In the genomic region with DNA sequence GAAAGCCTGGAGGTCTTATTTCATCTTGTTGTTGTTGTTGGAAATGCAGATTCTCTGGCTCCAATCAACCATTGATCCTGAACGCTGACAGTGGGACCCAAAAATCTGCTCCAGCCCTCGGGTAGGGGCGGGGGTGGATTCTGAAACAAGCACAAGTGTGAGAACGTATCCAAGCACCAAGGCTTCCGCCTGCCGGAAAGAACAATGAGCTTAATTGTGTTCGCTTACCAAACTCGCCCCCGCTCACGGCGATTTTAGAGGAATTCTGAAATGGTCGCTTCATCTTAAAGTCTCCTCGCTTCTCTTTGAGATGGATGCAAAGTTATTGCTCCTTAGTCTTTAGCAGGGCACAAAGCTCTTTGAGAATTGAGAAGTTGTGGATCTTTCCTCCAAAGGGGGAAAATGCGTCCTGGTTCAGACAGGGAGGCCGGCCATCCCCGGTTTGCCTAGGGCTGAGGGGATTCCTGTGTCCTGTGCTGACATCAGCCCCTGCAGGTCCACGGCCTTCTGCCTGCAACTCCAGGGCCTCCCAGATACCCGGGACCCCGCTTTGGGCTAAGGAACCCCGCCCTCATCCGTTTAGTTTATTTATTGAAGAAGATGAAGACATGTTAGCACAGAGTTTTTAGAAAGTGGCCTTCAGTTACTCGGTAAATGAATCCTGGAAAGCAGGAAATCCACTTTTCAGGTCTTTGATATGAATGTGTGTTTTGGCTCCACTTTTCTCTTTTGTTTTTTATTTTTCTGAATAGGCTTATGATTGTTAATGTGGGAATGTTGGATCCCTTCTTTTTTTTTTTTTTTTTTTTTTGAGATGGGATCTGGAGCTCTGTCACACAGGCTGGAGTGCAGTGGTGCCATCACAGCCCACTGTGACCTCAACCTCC, we compare ENCODE assay signal across 12 cellular contexts.
DNase-seq lines count a peak whose midpoint lies in the region; ATAC-seq, FAIRE-seq and TF ChIP-seq lines count a peak whose summit lies in the region.
"Had no signal": no experiment of that assay in that cellular context is flagged by ENCODE, and none has a peak within 500 bp of the region (broad histone marks: within the 10 kb centered on the region; RNA-seq: fewer than 3 reads in every experiment).

No MANE protein-coding gene starts in this region.

- DNase-seq in K562 (ENCODE audit: extremely low read depth in 1 of 4, low spot score in 3 of 4) (no peak), left cardiac atrium (peak; percentile 58), pancreas (peak in 1 of 6 donors; percentile 13), ecto neural progenitor cell (ENCODE audit: low spot score) (no peak), germinal center (ENCODE audit: low spot score) (no peak)
- no peak for DNase-seq in naive thymus-derived CD4-positive, alpha-beta T cell
- DNase-seq in activated CD8-positive, alpha-beta memory T cell treated with anti-CD3 and anti-CD28 coated beads, Interleukin-2, amount 50 U/mL, for 48 hours = no peak
- DNase-seq: NCI-H446 treated with DMSO at 0.1 percent for 48 hours had no signal

- H3K27me3 Mint-ChIP-seq in naive thymus-derived CD4-positive, alpha-beta T cell = peaks cover 0 to 20% (median 0%) of the 10 kb centered on the region in 5 donors
- H3K27me3 Mint-ChIP-seq: activated naive CD4-positive, alpha-beta T cell treated with anti-CD3 and anti-CD28 coated beads, Interleukin-2, amount 50 U/mL, for 24 hours had no signal

- peaks cover 31 to 75% (median 68%) of the 10 kb centered on the region in 10 experiments for H3K4me1 ChIP-seq in BLaER1 treated with 17β-estradiol and CSF1 and Interleukin-3, amounts not matched to agents 10 nM and 100 nM
- H3K4me1 ChIP-seq in K562 (replicated peaks in 1 of 2; ENCODE audit: control insufficient read depth in 2 of 2, insufficient read depth in 2 of 2, low read length in 2 of 2) (peaks cover 32 to 45% of the 10 kb centered on the region in 2 experiments), pancreas (no peaks in the 10 kb centered on the region)
- peaks cover 0 to 6% of the 10 kb centered on the region in 2 donors for H3K4me1 ChIP-seq in naive thymus-derived CD4-positive, alpha-beta T cell (ENCODE audit: control insufficient read depth in 2 of 2, insufficient read depth in 2 of 2, low read length in 2 of 2)

- H3K27me3 ChIP-seq in BLaER1 treated with 17β-estradiol and CSF1 and Interleukin-3, amounts not matched to agents 10 nM and 100 nM = peaks cover 0 to 6% (median 0%) of the 10 kb centered on the region in 11 experiments; a peak in 1 of 22 replicates
- H3K27me3 ChIP-seq in K562 (ENCODE audit: control insufficient read depth in 2 of 2, insufficient read depth in 2 of 2, low read length in 2 of 2) (peaks cover 2 to 5% of the 10 kb centered on the region in 2 experiments; a peak in 3 of 5 replicates), pancreas (no peaks in the 10 kb centered on the region)
- H3K27me3 ChIP-seq in naive thymus-derived CD4-positive, alpha-beta T cell (ENCODE audit: control insufficient read depth in 2 of 2, insufficient read depth in 2 of 2, low read length in 2 of 2) = no peaks in the 10 kb centered on the region

- TF ChIP-seq EP300 in K562 (IDR thresholded peaks at IDR 0.05; ENCODE audit: low read length) = no peak

- H3K36me3 Mint-ChIP-seq in naive thymus-derived CD4-positive, alpha-beta T cell = peaks cover 0 to 14% (median 0%) of the 10 kb centered on the region in 5 donors

- ATAC-seq in K562 (no peak), left cardiac atrium (peak; percentile 24 to 39), pancreas (peak in 3 of 4 donors; percentile 53 to 69 (median 62))
- no peak for ATAC-seq in naive thymus-derived CD4-positive, alpha-beta T cell

- peak overlapping the region in 1 of 11 experiments; percentile 29; a peak in 1 of 22 replicates for H3K27ac ChIP-seq in BLaER1 treated with 17β-estradiol and CSF1 and Interleukin-3, amounts not matched to agents 10 nM and 100 nM
- no peak overlapping the region for H3K27ac ChIP-seq in K562 (ENCODE audit: extremely low read depth, low read depth, low read length)
- H3K27ac ChIP-seq in pancreas = peak overlapping the region in 2 of 4 donors; percentile 14 to 37
- no peak overlapping the region for H3K27ac ChIP-seq in naive thymus-derived CD4-positive, alpha-beta T cell (ENCODE audit: low read depth, low read length)

- peak overlapping the region; percentile 47 for H2AFZ ChIP-seq in K562 (ENCODE audit: low read depth, low read length)

- WGBS in K562 (ENCODE audit: insufficient coverage, low coverage, missing lambda C conversion rate) = 72% methylated on average over 22 of the region's 22 CpGs
- 26 to 40% methylated on average over 22 of the region's 22 CpGs for WGBS in pancreas, 2 donors

- FAIRE-seq in K562 (lab: Jason Lieb, UNC) (no peak), pancreas (lab: Jason Lieb, UNC) (no peak)
- FAIRE-seq: G401.6 had no signal

- H3K9me3 Mint-ChIP-seq in naive thymus-derived CD4-positive, alpha-beta T cell = peaks cover 0 to 5% (median 0%) of the 10 kb centered on the region in 11 donors
- H3K9me3 Mint-ChIP-seq: activated naive CD4-positive, alpha-beta T cell treated with anti-CD3 and anti-CD28 coated beads, Interleukin-2, amount 50 U/mL, for 24 hours; stimulated activated naive CD8-positive, alpha-beta T cell treated with anti-CD3 and anti-CD28 coated beads, Interleukin-15, Interleukin-2, amounts not matched to agents 100 ng/mL and 50 ng/mL, for 24 hours had no signal

- POLR2A ChIA-PET in K562 (lab: Yijun Ruan, JAX) = interaction anchor here (0.6 to 1.2 kb wide), 4 partner anchors 10 to 38 kb away, joined by 3 to 4 read pairs (median 4); no protein-coding TSS in a partner anchor
- POLR2A ChIA-PET in naive thymus-derived CD4-positive, alpha-beta T cell (lab: Charles Lee) = no interaction called here

- TF ChIP-seq CTCF in K562 (IDR thresholded peaks at IDR 0.05 in 2 of 3, conservative IDR thresholded peaks at IDR 0.05 in 1 of 3; ENCODE audit: insufficient read depth in 2 of 3, low read depth in 1 of 3, low read length in 3 of 3) (no peak), pancreas (IDR thresholded peaks at IDR 0.05) (no peak)

- intact Hi-C loops in K562 (cut with micrococcal nuclease) (no loop called here), left cardiac atrium (cut with DNase I) (no loop called here), pancreas (cut with DNase I) (no loop called here)
- intact Hi-C loops in naive thymus-derived CD4-positive, alpha-beta T cell (cut with micrococcal nuclease) = no loop called here

- peaks cover 0 to 8% (median 4%) of the 10 kb centered on the region in 7 donors for H3K4me1 Mint-ChIP-seq in naive thymus-derived CD4-positive, alpha-beta T cell
- H3K4me1 Mint-ChIP-seq: activated naive CD4-positive, alpha-beta T cell treated with anti-CD3 and anti-CD28 coated beads, Interleukin-2, amount 50 U/mL, for 24 hours had no signal

- peaks cover 0 to 5% (median 0%) of the 10 kb centered on the region in 11 experiments; a peak in 1 of 22 replicates for H3K9me3 ChIP-seq in BLaER1 treated with 17β-estradiol and CSF1 and Interleukin-3, amounts not matched to agents 10 nM and 100 nM (replicated peaks in 1 of 11)
- H3K9me3 ChIP-seq in K562 (replicated peaks; ENCODE audit: control insufficient read depth, insufficient read depth, low read depth, low read length) = no peaks in the 10 kb centered on the region
- no peaks in the 10 kb centered on the region for H3K9me3 ChIP-seq in pancreas
- H3K9me3 ChIP-seq in naive thymus-derived CD4-positive, alpha-beta T cell (ENCODE audit: control insufficient read depth in 2 of 3, low read length in 3 of 3) = no peaks in the 10 kb centered on the region

- H3K4me2 ChIP-seq in BLaER1 treated with 17β-estradiol and CSF1 and Interleukin-3, amounts not matched to agents 10 nM and 100 nM = peak overlapping the region; percentile 49 to 91 (median 80)
- H3K4me2 ChIP-seq in K562 (ENCODE audit: insufficient read depth, low read length) = peak overlapping the region; percentile 38; the same call in 1 of the 2 replicates

- no peaks in the 10 kb centered on the region for H3K79me2 ChIP-seq in K562 (ENCODE audit: control insufficient read depth, insufficient read depth, low read length)

- H3K27ac Mint-ChIP-seq in naive thymus-derived CD4-positive, alpha-beta T cell = no peak overlapping the region
- H3K27ac Mint-ChIP-seq: activated naive CD4-positive, alpha-beta T cell treated with anti-CD3 and anti-CD28 coated beads, Interleukin-2, amount 50 U/mL, for 24 hours; stimulated activated naive CD8-positive, alpha-beta T cell treated with anti-CD3 and anti-CD28 coated beads, Interleukin-15, Interleukin-2, amounts not matched to agents 100 ng/mL and 50 ng/mL, for 24 hours had no signal

- H4K20me1 ChIP-seq in BLaER1 treated with 17β-estradiol and CSF1 and Interleukin-3, amounts not matched to agents 10 nM and 100 nM = no peaks in the 10 kb centered on the region
- no peaks in the 10 kb centered on the region for H4K20me1 ChIP-seq in K562 (replicated peaks; ENCODE audit: control insufficient read depth, insufficient read depth, low read length)

- no peak for TF ChIP-seq POLR2A in K562 (conservative IDR thresholded peaks at IDR 0.05)

- H3K9ac ChIP-seq in BLaER1 treated with 17β-estradiol and CSF1 and Interleukin-3, amounts not matched to agents 10 nM and 100 nM = peak overlapping the region in 7 of 11 experiments; percentile 2 to 41 (median 15); a peak in 4 of 22 replicates
- H3K9ac ChIP-seq in K562 (ENCODE audit: insufficient read depth in 1 of 2, low read depth in 2 of 2, low read length in 2 of 2) = peak overlapping the region in 1 of 2 experiments; percentile 72; a peak in 1 of 4 replicates

- CTCF ChIA-PET in K562 (lab: Yijun Ruan, JAX; ENCODE audit: low intra/inter-chr PET ratio) = no interaction called here
- CTCF ChIA-PET in naive thymus-derived CD4-positive, alpha-beta T cell (lab: Charles Lee) = no interaction called here

- peaks cover 0 to 57% (median 7%) of the 10 kb centered on the region in 11 experiments; a peak in 10 of 22 replicates for H3K36me3 ChIP-seq in BLaER1 treated with 17β-estradiol and CSF1 and Interleukin-3, amounts not matched to agents 10 nM and 100 nM
- H3K36me3 ChIP-seq in K562 (ENCODE audit: control insufficient read depth, insufficient read depth, low read length) = no peaks in the 10 kb centered on the region
- no peaks in the 10 kb centered on the region for H3K36me3 ChIP-seq in pancreas
- no peaks in the 10 kb centered on the region for H3K36me3 ChIP-seq in naive thymus-derived CD4-positive, alpha-beta T cell (ENCODE audit: control insufficient read depth in 2 of 3, insufficient read depth in 3 of 3, low read length in 3 of 3)

- in situ Hi-C loops in K562 (cut with MboI) = no loop called here

- H3K4me3 Mint-ChIP-seq in naive thymus-derived CD4-positive, alpha-beta T cell = peak overlapping the region in 3 of 10 donors; percentile 7 to 40 (median 19)
- H3K4me3 Mint-ChIP-seq: activated naive CD4-positive, alpha-beta T cell treated with anti-CD3 and anti-CD28 coated beads, Interleukin-2, amount 50 U/mL, for 24 hours; stimulated activated naive CD8-positive, alpha-beta T cell treated with anti-CD3 and anti-CD28 coated beads, Interleukin-15, Interleukin-2, amounts not matched to agents 100 ng/mL and 50 ng/mL, for 24 hours had no signal

- no peaks in the 10 kb centered on the region for H3K9me1 ChIP-seq in K562 (ENCODE audit: control insufficient read depth, insufficient read depth, low read length)

- H3K4me3 ChIP-seq in BLaER1 treated with 17β-estradiol and CSF1 and Interleukin-3, amounts not matched to agents 10 nM and 100 nM = peak overlapping the region in 1 of 10 experiments; percentile 1; a peak in 2 of 20 replicates
- no peak overlapping the region for H3K4me3 ChIP-seq in K562
- H3K4me3 ChIP-seq in pancreas = no peak overlapping the region
- H3K4me3 ChIP-seq in naive thymus-derived CD4-positive, alpha-beta T cell (ENCODE audit: low read length) = no peak overlapping the region

- BruUV-seq in K562 (replicated peaks; lab: Mats Ljungman, UMichigan) = no TSS peak

- no peak for TF ChIP-seq RAD21 in K562 (CRISPR knock-in tag; conservative IDR thresholded peaks at IDR 0.05 in 1 of 2, IDR thresholded peaks at IDR 0.05 in 1 of 2)

Comparison
In these comparisons a context has a peak if more than half of its experiments do, and no peak if none do; other contexts are left out.
1. ATAC-seq: peak in left cardiac atrium (2 of 2) and pancreas (3 of 4); none in K562 (single experiment) and naive thymus-derived CD4-positive, alpha-beta T cell (single experiment).